ENCODE assay signal across 28 cellular contexts in the genomic region with DNA sequence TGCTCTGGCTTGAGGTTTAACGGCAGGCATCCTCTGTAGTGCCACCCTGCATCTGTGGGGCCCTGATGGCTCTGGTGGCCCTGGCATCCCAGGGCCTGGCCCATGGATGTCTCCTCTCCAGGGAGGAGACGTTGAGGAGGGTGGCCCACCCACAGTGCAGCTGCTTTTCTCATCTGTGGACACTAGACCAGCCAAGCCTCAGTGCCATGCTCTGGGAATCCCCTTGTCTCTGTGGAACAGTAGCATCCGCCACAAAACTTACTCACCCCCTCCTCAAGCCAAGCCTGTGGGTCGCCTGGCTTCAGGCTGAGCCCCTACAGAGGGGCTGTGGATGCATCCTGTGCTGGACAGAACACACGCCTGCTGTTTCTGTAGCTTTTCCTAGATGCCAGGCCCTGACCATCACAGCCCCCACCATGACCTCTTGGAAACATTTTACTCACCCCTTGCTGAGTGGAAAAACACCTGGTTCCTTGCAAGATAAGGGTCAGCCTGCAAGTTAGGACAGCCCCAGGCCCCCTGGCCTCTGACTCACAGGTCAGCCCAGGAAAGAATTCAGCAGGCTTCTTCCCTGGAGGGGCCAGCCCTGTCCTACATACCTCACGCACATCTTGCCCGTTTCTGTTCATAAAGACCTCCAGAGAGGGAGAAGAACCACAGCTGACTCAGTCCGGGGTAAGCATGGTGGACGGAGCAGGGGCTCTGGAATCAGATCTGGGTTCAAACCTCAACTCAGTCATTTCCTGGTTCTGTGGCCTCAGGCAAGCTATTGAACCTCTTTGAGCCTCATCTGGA. TPM values are rescaled to one million over a fixed set of nuclear protein-coding genes. Genes with fewer than 3 reads are reported as not detected.
DNase-seq lines count a peak whose midpoint lies in the region; ATAC-seq and TF ChIP-seq lines count a peak whose summit lies in the region.
"Had no signal": no experiment of that assay in that cellular context is flagged by ENCODE, and none has a peak within 500 bp of the region (broad histone marks: within the 10 kb centered on the region; RNA-seq: fewer than 3 reads in every experiment).

No MANE protein-coding gene starts in this region.

- intact Hi-C loops in Right ventricle myocardium inferior (cut with DNase I): no loop called here
- intact Hi-C loops in heart left ventricle (cut with DNase I): no loop called here
- intact Hi-C loops in uterus (cut with DNase I; ENCODE audit: low total_unique reads): no loop called here

- no peaks in the 10 kb centered on the region for H3K9me3 ChIP-seq in heart left ventricle
- H3K9me3 ChIP-seq in uterus: no peaks in the 10 kb centered on the region
- H3K9me3 ChIP-seq: esophagus squamous epithelium, gastrocnemius medialis, neutrophil, stomach, tibial nerve had no signal

- H3K9me3 Mint-ChIP-seq in stimulated activated effector memory CD8-positive, alpha-beta T cell treated with anti-CD3 and anti-CD28 coated beads, Interleukin-12 subunit alpha, Interleukin-12 subunit beta, amount 100 ng/mL, for 72 hours: no peaks in the 10 kb centered on the region
- H3K9me3 Mint-ChIP-seq: activated CD4-positive, alpha-beta T cell treated with anti-CD3 and anti-CD28 coated beads, Interleukin-2, amount 10 ng/mL, durations not matched to agents 24 days and 14 days; activated naive CD4-positive, alpha-beta T cell treated with anti-CD3 and anti-CD28 coated beads for 36 hours; activated T-cell treated with anti-CD3 and anti-CD28 coated beads, Interleukin-2, amount 50 U/mL, for 72 hours; CD4-positive, alpha-beta T cell had no signal

- no peak overlapping the region for H3K4me3 Mint-ChIP-seq in stimulated activated effector memory CD8-positive, alpha-beta T cell treated with anti-CD3 and anti-CD28 coated beads, Interleukin-12 subunit alpha, Interleukin-12 subunit beta, amount 100 ng/mL, for 72 hours
- H3K4me3 Mint-ChIP-seq: activated CD4-positive, alpha-beta T cell treated with anti-CD3 and anti-CD28 coated beads, Interleukin-2, amount 10 ng/mL, durations not matched to agents 24 days and 14 days; activated naive CD4-positive, alpha-beta T cell treated with anti-CD3 and anti-CD28 coated beads for 36 hours; activated T-cell treated with anti-CD3 and anti-CD28 coated beads, Interleukin-2, amount 50 U/mL, for 72 hours; CD4-positive, alpha-beta T cell had no signal

- H3K27ac ChIP-seq in heart left ventricle: no peak overlapping the region
- no peak overlapping the region for H3K27ac ChIP-seq in uterus
- H3K27ac ChIP-seq: cardiac muscle cell, esophagus squamous epithelium, gastrocnemius medialis, neutrophil, SK-N-MC, stomach, tibial nerve had no signal

- H3K27me3 ChIP-seq in heart left ventricle (peaks cover 0 to 28% (median 0%) of the 10 kb centered on the region in 9 donors), uterus (no peaks in the 10 kb centered on the region)
- H3K27me3 ChIP-seq: gastrocnemius medialis had no signal

- H3K36me3 Mint-ChIP-seq in stimulated activated effector memory CD8-positive, alpha-beta T cell treated with anti-CD3 and anti-CD28 coated beads, Interleukin-12 subunit alpha, Interleukin-12 subunit beta, amount 100 ng/mL, for 72 hours: no peaks in the 10 kb centered on the region

- H3K4me1 Mint-ChIP-seq in stimulated activated effector memory CD8-positive, alpha-beta T cell treated with anti-CD3 and anti-CD28 coated beads, Interleukin-12 subunit alpha, Interleukin-12 subunit beta, amount 100 ng/mL, for 72 hours: peaks cover 23% of the 10 kb centered on the region

- DNase-seq in Right ventricle myocardium inferior (ENCODE audit: missing footprints): peak; percentile 3
- no peak for DNase-seq in heart left ventricle
- DNase-seq in RPMI7951 (ENCODE audit: low read depth): peak; percentile 99
- peak; percentile 40 for DNase-seq in fibroblast of villous mesenchyme (ENCODE audit: low read depth)
- no peak for DNase-seq in stimulated activated effector memory CD8-positive, alpha-beta T cell treated with anti-CD3 and anti-CD28 coated beads, Interleukin-12 subunit alpha, Interleukin-12 subunit beta, amount 100 ng/mL, for 72 hours (ENCODE audit: low spot score in 2 of 2)
- no peak for DNase-seq in uterus
- no peak for DNase-seq in ureter (ENCODE audit: low spot score)
- DNase-seq: 8988T; activated CD4-positive, alpha-beta T cell treated with anti-CD3 and anti-CD28 coated beads, Interleukin-2, amount 10 ng/mL, durations not matched to agents 24 days and 14 days; activated naive CD4-positive, alpha-beta T cell treated with anti-CD3 and anti-CD28 coated beads for 36 hours; activated T-cell treated with anti-CD3 and anti-CD28 coated beads, Interleukin-2, amount 50 U/mL, for 72 hours; CD4-positive, alpha-beta T cell; cortex of kidney; esophagus squamous epithelium; gastrocnemius medialis; GF-D8; hippocampal formation; NCI-H2081 treated with DMSO at 0.1 percent for 48 hours; NCI-H446 treated with DMSO at 0.1 percent for 48 hours; stomach had no signal

- TF ChIP-seq CTCF in heart left ventricle (IDR thresholded peaks at IDR 0.05) (no peak), fibroblast of villous mesenchyme (IDR thresholded peaks at IDR 0.05; ENCODE audit: insufficient read depth, low read depth, low read length) (no peak), uterus (IDR thresholded peaks at IDR 0.05) (no peak)

- H3K4me1 ChIP-seq in heart left ventricle (peaks cover 0 to 13% (median 9%) of the 10 kb centered on the region in 12 donors), uterus (peaks cover 0 to 11% of the 10 kb centered on the region in 2 donors)

- H3K36me3 ChIP-seq in heart left ventricle (no peaks in the 10 kb centered on the region), uterus (no peaks in the 10 kb centered on the region)
- H3K36me3 ChIP-seq: cardiac muscle cell, gastrocnemius medialis, neutrophil, stomach, tibial nerve had no signal

- TF ChIP-seq POLR2A in heart left ventricle (IDR thresholded peaks at IDR 0.05): no peak
- no peak for TF ChIP-seq POLR2A in uterus (IDR thresholded peaks at IDR 0.05)

- no peak overlapping the region for H3K4me3 ChIP-seq in heart left ventricle
- H3K4me3 ChIP-seq in fibroblast of villous mesenchyme (ENCODE audit: low read depth, low read length): no peak overlapping the region
- no peak overlapping the region for H3K4me3 ChIP-seq in uterus
- H3K4me3 ChIP-seq: cardiac muscle cell, esophagus squamous epithelium, gastrocnemius medialis, SK-N-MC, stomach, tibial nerve had no signal

- no peak for ATAC-seq in Right ventricle myocardium inferior
- no peak for ATAC-seq in heart left ventricle
- no peak for ATAC-seq in stimulated activated effector memory CD8-positive, alpha-beta T cell treated with anti-CD3 and anti-CD28 coated beads, Interleukin-12 subunit alpha, Interleukin-12 subunit beta, amount 100 ng/mL, for 72 hours
- no peak for ATAC-seq in GM21619 (IDR thresholded peaks at IDR 0.05; ENCODE audit: unreplicated experiment)
- ATAC-seq: activated T-cell treated with anti-CD3 and anti-CD28 coated beads, Interleukin-2, amount 50 U/mL, for 72 hours; gastrocnemius medialis had no signal

- peak overlapping the region; percentile 48 for H3K27ac Mint-ChIP-seq in stimulated activated effector memory CD8-positive, alpha-beta T cell treated with anti-CD3 and anti-CD28 coated beads, Interleukin-12 subunit alpha, Interleukin-12 subunit beta, amount 100 ng/mL, for 72 hours
- H3K27ac Mint-ChIP-seq: activated CD4-positive, alpha-beta T cell treated with anti-CD3 and anti-CD28 coated beads, Interleukin-2, amount 10 ng/mL, durations not matched to agents 24 days and 14 days; activated naive CD4-positive, alpha-beta T cell treated with anti-CD3 and anti-CD28 coated beads for 36 hours; activated T-cell treated with anti-CD3 and anti-CD28 coated beads, Interleukin-2, amount 50 U/mL, for 72 hours; CD4-positive, alpha-beta T cell; progenitor cell of endocrine pancreas had no signal

- 73 to 85% (median 80%) methylated on average over 9 of the region's 9 CpGs for WGBS in heart left ventricle, 4 donors

RNA-seq across cellular contexts. Expression of gene PAK6, which starts 19.0 kb away (rescaled TPM):
- total RNA-seq in Right ventricle myocardium inferior (10.1 TPM), heart left ventricle (10 to 100 TPM in 2 of 9 donors, 1 to 10 TPM in 7; 5.0 to 17.4 (median 8.0) TPM), fibroblast of villous mesenchyme (under 0.01 TPM in 2 replicates), uterus (1 to 10 TPM in 3 of 4 donors, not detected in 1; 2.3 to 5.0 (median 3.3) TPM), ureter (29.5 TPM)
- polyA plus RNA-seq in heart left ventricle: 1 to 10 TPM in 1 of 2 donors, under 1 TPM in 1; 0.93 to 3.8 TPM
- 7.9 and 9.5 TPM in 2 replicates for total RNA-seq in RPMI7951 (2014; rRNA removed; shearing (Covaris generic))
- total RNA-seq: activated naive CD4-positive, alpha-beta T cell treated with anti-CD3 and anti-CD28 coated beads for 36 hours had no signal

RNA-seq across cellular contexts. Expression of gene ANKRD63, which starts 25.0 kb away (rescaled TPM):
- 0.92 TPM for total RNA-seq in Right ventricle myocardium inferior
- total RNA-seq in heart left ventricle: under 1 TPM in 5 of 9 donors, not detected in 4; 0.27 to 0.57 (median 0.45) TPM
- not detected for polyA plus RNA-seq in heart left ventricle
- total RNA-seq in RPMI7951 (2014; rRNA removed; shearing (Covaris generic)): not detected in 2 replicates
- not detected in 2 replicates for total RNA-seq in fibroblast of villous mesenchyme
- under 1 TPM in 2 of 4 donors, not detected in 2; 0.28 to 0.52 TPM for total RNA-seq in uterus
- not detected for total RNA-seq in ureter
- total RNA-seq: activated CD4-positive, alpha-beta T cell treated with anti-CD3 and anti-CD28 coated beads, Interleukin-2, amount 10 ng/mL, durations not matched to agents 24 days and 14 days; activated naive CD4-positive, alpha-beta T cell treated with anti-CD3 and anti-CD28 coated beads for 36 hours; activated T-cell treated with anti-CD3 and anti-CD28 coated beads, Interleukin-2, amount 50 U/mL, for 72 hours; CD4-positive, alpha-beta T cell; esophagus squamous epithelium; gastrocnemius medialis; lower leg skin; MCF 10A; progenitor cell of endocrine pancreas; tibial nerve had no signal
- polyA plus RNA-seq: stomach had no signal

RNA-seq across cellular contexts. Expression of gene PLCB2, which starts 49.9 kb away (rescaled TPM):
- total RNA-seq in Right ventricle myocardium inferior: 8.2 TPM
- total RNA-seq in heart left ventricle: 10 to 100 TPM in 2 of 9 donors, 1 to 10 TPM in 7; 1.6 to 46.2 (median 4.8) TPM
- polyA plus RNA-seq in heart left ventricle: 1 to 10 TPM; 3.5 to 7.7 TPM
- total RNA-seq in RPMI7951 (2014; rRNA removed; shearing (Covaris generic)): 1.4 and 1.6 TPM in 2 replicates
- 0.43 and 0.64 TPM in 2 replicates for total RNA-seq in fibroblast of villous mesenchyme
- total RNA-seq in uterus: 10 to 100 TPM in 2 of 4 donors, 1 to 10 TPM in 2; 3.5 to 19.0 (median 9.3) TPM
- total RNA-seq in ureter: 26.9 TPM

Comparison
In these comparisons a context has a peak if more than half of its experiments do, and no peak if none do; other contexts are left out.
1. DNase-seq: peak in Right ventricle myocardium inferior (single experiment), RPMI7951 (single experiment) and fibroblast of villous mesenchyme (single experiment); none in heart left ventricle (0 of 5), stimulated activated effector memory CD8-positive, alpha-beta T cell treated with anti-CD3 and anti-CD28 coated beads, Interleukin-12 subunit alpha, Interleukin-12 subunit beta, amount 100 ng/mL, for 72 hours (0 of 2), uterus (0 of 2) and ureter (single experiment).